ENCODE assay signal across 22 cellular contexts in genomic region chr13:44422755-44423643, GRCh38. TPM values are rescaled to one million over a fixed set of nuclear protein-coding genes. Genes with fewer than 3 reads are reported as not detected.
DNase-seq lines count a peak whose midpoint lies in the region; ATAC-seq, FAIRE-seq and TF ChIP-seq lines count a peak whose summit lies in the region.
"Had no signal": no experiment of that assay in that cellular context is flagged by ENCODE, and none has a peak within 500 bp of the region (broad histone marks: within the 10 kb centered on the region; RNA-seq: fewer than 3 reads in every experiment).

No MANE protein-coding gene starts in this region.

- H4K20me1 ChIP-seq in H1 (replicated peaks in 1 of 2; ENCODE audit: control insufficient read depth in 1 of 2, insufficient read depth in 2 of 2, low read length in 2 of 2) (no peaks in the 10 kb centered on the region), neural progenitor cell (ENCODE audit: low read depth) (no peaks in the 10 kb centered on the region)

- H3K4me1 Mint-ChIP-seq in Caco-2 (ENCODE audit: low read depth, unreplicated experiment) (peaks cover 4% of the 10 kb centered on the region), neural progenitor cell (peaks cover 15% of the 10 kb centered on the region)
- peaks cover 0 to 5% (median 0%) of the 10 kb centered on the region in 4 donors for H3K4me1 Mint-ChIP-seq in naive thymus-derived CD8-positive, alpha-beta T cell
- H3K4me1 Mint-ChIP-seq: activated naive CD8-positive, alpha-beta T cell treated with anti-CD3 and anti-CD28 coated beads, Interleukin-2, amount 10 ng/mL, durations not matched to agents 7 days and 5 days had no signal

- H3K79me2 ChIP-seq in H1 (ENCODE audit: control insufficient read depth in 1 of 2, insufficient read depth in 2 of 2, low read length in 2 of 2) (no peaks in the 10 kb centered on the region), neural progenitor cell (ENCODE audit: low read depth) (no peaks in the 10 kb centered on the region)

- H2AFZ ChIP-seq in H1 (ENCODE audit: low read length): no peak overlapping the region
- H2AFZ ChIP-seq in neural progenitor cell (replicated peaks): no peak overlapping the region
- H2AFZ ChIP-seq: GM23248 had no signal

- no peak overlapping the region for H2BK5ac ChIP-seq in H1 (ENCODE audit: low read depth, low read length)

- no peaks in the 10 kb centered on the region for H3K27me3 ChIP-seq in Caco-2 (replicated peaks; ENCODE audit: control insufficient read depth, insufficient read depth, low read length)
- H3K27me3 ChIP-seq in H7 (ENCODE audit: control insufficient read depth, insufficient read depth, low read length): peaks cover 3% of the 10 kb centered on the region; the same call in 1 of the 2 replicates
- H3K27me3 ChIP-seq in H1 (replicated peaks in 1 of 4; ENCODE audit: control insufficient read depth in 3 of 4, extremely low read depth in 1 of 4, insufficient read depth in 3 of 4, low read length in 3 of 4): no peaks in the 10 kb centered on the region
- no peaks in the 10 kb centered on the region for H3K27me3 ChIP-seq in neural progenitor cell
- H3K27me3 ChIP-seq: gastrocnemius medialis had no signal

- no peaks in the 10 kb centered on the region for H3F3A ChIP-seq in neural progenitor cell (ENCODE audit: low read depth)

- TF ChIP-seq POLR2A in H1 (IDR thresholded peaks at IDR 0.05; ENCODE audit: control extremely low read depth in 1 of 2, low read depth in 2 of 2, low read length in 2 of 2) (no peak), erythroblast (IDR thresholded peaks at IDR 0.05; ENCODE audit: low read length) (no peak)

- no peak overlapping the region for H4K91ac ChIP-seq in H1 (replicated peaks; ENCODE audit: insufficient read length, low read length)

- CTCF ChIA-PET in Caco-2 (lab: Charles Lee) (no interaction called here), H1 (lab: Charles Lee; ENCODE audit: partially characterized antibody) (interaction anchor here (1.1 to 3.5 kb wide), 2 partner anchors 11 to 93 kb away, joined by 4 to 12 read pairs; no protein-coding TSS in a partner anchor)

- H3K27ac ChIP-seq in H1 (ENCODE audit: low read depth, low read length) (no peak overlapping the region), neural progenitor cell (no peak overlapping the region)
- H3K27ac ChIP-seq: epithelial cell of prostate, gastrocnemius medialis, GM23248 had no signal

- H3K56ac ChIP-seq in H1 (replicated peaks; ENCODE audit: insufficient read length, low read depth, low read length): no peak overlapping the region

- H2BK20ac ChIP-seq in H1 (ENCODE audit: low read length): 0 out of 2 replicates have a peak overlapping the region, but pooled peaks have one; percentile 67

- H3K4me1 ChIP-seq in Caco-2 (peaks cover 4% of the 10 kb centered on the region), H1 (replicated peaks in 1 of 4; ENCODE audit: control insufficient read depth in 3 of 4, insufficient read depth in 4 of 4, low read length in 3 of 4) (peaks cover 0 to 5% (median 4%) of the 10 kb centered on the region in 4 experiments; a peak in 5 of 7 replicates), neural progenitor cell (peaks cover 4% of the 10 kb centered on the region)
- H3K4me1 ChIP-seq: gastrocnemius medialis had no signal

- no peak overlapping the region for H4K8ac ChIP-seq in H1 (ENCODE audit: extremely low read depth, insufficient read depth, low read length)

- H3K9me3 Mint-ChIP-seq in Caco-2 (ENCODE audit: unreplicated experiment): no peaks in the 10 kb centered on the region
- peaks cover 7% of the 10 kb centered on the region for H3K9me3 Mint-ChIP-seq in neural progenitor cell
- no peaks in the 10 kb centered on the region for H3K9me3 Mint-ChIP-seq in naive thymus-derived CD8-positive, alpha-beta T cell
- H3K9me3 Mint-ChIP-seq: activated CD4-positive, alpha-beta memory T cell treated with anti-CD3 and anti-CD28 coated beads for 36 hours; activated naive CD8-positive, alpha-beta T cell treated with anti-CD3 and anti-CD28 coated beads, Interleukin-2, amount 10 ng/mL, durations not matched to agents 7 days and 5 days; activated T-helper 1 cell treated with anti-CD3 and anti-CD28 coated beads, Interleukin-12 subunit alpha, Interleukin-12 subunit beta, Interleukin-2, Interleukin-4 antibody, amounts not matched to agents 30 ng/mL and 10 ng/mL and 1 ng/mL, durations not matched to agents 14 hours and 24 hours and 36 hours; dendritic cell treated with granulocyte-macrophage colony-stimulating factor and Interleukin-4, amounts not matched to agents 40 ng/mL and 50 ng/mL, for 4 days; type B pancreatic cell had no signal

- H3K36me3 ChIP-seq in Caco-2 (ENCODE audit: control insufficient read depth, insufficient read depth, low read length) (peaks cover 1% of the 10 kb centered on the region; the same call in 1 of the 2 replicates), H7 (replicated peaks; ENCODE audit: control insufficient read depth, insufficient read depth, low read length) (no peaks in the 10 kb centered on the region), H1 (ENCODE audit: control insufficient read depth in 2 of 4, insufficient read depth in 4 of 4, low read length in 3 of 4) (no peaks in the 10 kb centered on the region), neural progenitor cell (no peaks in the 10 kb centered on the region)
- H3K36me3 ChIP-seq: gastrocnemius medialis had no signal

- H3K23me2 ChIP-seq in H1 (ENCODE audit: low read depth, low read length): no peaks in the 10 kb centered on the region

- peak overlapping the region; percentile 67; the same call in 1 of the 2 replicates for H2BK15ac ChIP-seq in H1 (ENCODE audit: low read length)

- TF ChIP-seq RAD21 in H1 (IDR thresholded peaks at IDR 0.05 in 1 of 2, conservative IDR thresholded peaks at IDR 0.05 in 1 of 2; ENCODE audit: low read depth in 2 of 2, low read length in 2 of 2): no peak

- no peak overlapping the region for H2BK120ac ChIP-seq in H1 (replicated peaks; ENCODE audit: low read depth, low read length)

- H4K5ac ChIP-seq in H1 (ENCODE audit: insufficient read length, low read depth, low read length): no peak overlapping the region

- H3K9ac ChIP-seq in H1 (replicated peaks in 1 of 4; ENCODE audit: extremely low read depth in 1 of 4, low read depth in 3 of 4, low read length in 3 of 4) (no peak overlapping the region), neural progenitor cell (no peak overlapping the region)
- H3K9ac ChIP-seq: GM23248 had no signal

- no peak for DNase-seq in Caco-2
- DNase-seq in H7: peak; percentile 26
- peak in 1 of 2 experiments; percentile 36 for DNase-seq in H1 (ENCODE audit: low read depth in 1 of 2, low spot score in 2 of 2)
- no peak for DNase-seq in neural progenitor cell (ENCODE audit: low spot score)
- no peak for DNase-seq in erythroblast (lab: John Stamatoyannopoulos, UW)
- DNase-seq in naive thymus-derived CD8-positive, alpha-beta T cell: no peak
- DNase-seq: activated CD4-positive, alpha-beta memory T cell treated with anti-CD3 and anti-CD28 coated beads for 36 hours; activated naive CD8-positive, alpha-beta T cell treated with anti-CD3 and anti-CD28 coated beads, Interleukin-2, amount 10 ng/mL, durations not matched to agents 7 days and 5 days; gastrocnemius medialis; GM23248; kidney glomerular epithelial cell; NCI-H1092 treated with DMSO at 0.1 percent for 48 hours; NCI-H2029 treated with DMSO at 0.1 percent for 48 hours; right cardiac atrium; stimulated activated naive CD4-positive, alpha-beta T cell treated with Interleukin-2 at 50 U/mL for 16 hours; T-helper 17 cell had no signal

- TF ChIP-seq CTCF in Caco-2 (IDR thresholded peaks at IDR 0.05; ENCODE audit: insufficient read depth in 1 of 2, low read depth in 1 of 2, low read length in 1 of 2, severe bottlenecking in 1 of 2, unreplicated experiment in 1 of 2): no peak
- no peak for TF ChIP-seq CTCF in H1 (IDR thresholded peaks at IDR 0.05; ENCODE audit: control extremely low read depth in 1 of 3, insufficient read depth in 1 of 3, low read depth in 1 of 3, low read length in 3 of 3)
- no peak for TF ChIP-seq CTCF in neural progenitor cell (IDR thresholded peaks at IDR 0.05)

- no peak overlapping the region for H2BK12ac ChIP-seq in H1 (ENCODE audit: low read depth, low read length)

- no TSS peak for BruUV-seq in Caco-2 (replicated peaks; lab: Mats Ljungman, UMichigan)

- no peak for TF ChIP-seq EP300 in H1 (IDR thresholded peaks at IDR 0.05; ENCODE audit: borderline replicate concordance in 1 of 2, low read depth in 2 of 2, low read length in 2 of 2)

- POLR2A ChIA-PET in Caco-2 (lab: Charles Lee) (interaction anchor here (0.5 kb wide), 1 partner anchor 248 kb away, joined by 3 read pairs; no protein-coding TSS in a partner anchor), H1 (lab: Charles Lee; ENCODE audit: partially characterized antibody) (interaction anchor here (1.3 to 8.1 kb wide), 3 partner anchors 9 to 18 kb away, joined by 3 to 80 read pairs (median 3); no protein-coding TSS in a partner anchor)
- POLR2A ChIA-PET in naive thymus-derived CD8-positive, alpha-beta T cell (lab: Charles Lee): no interaction called here

- no peak overlapping the region for H3K4me3 Mint-ChIP-seq in Caco-2 (ENCODE audit: unreplicated experiment)
- H3K4me3 Mint-ChIP-seq in neural progenitor cell: no peak overlapping the region
- no peak overlapping the region for H3K4me3 Mint-ChIP-seq in naive thymus-derived CD8-positive, alpha-beta T cell
- H3K4me3 Mint-ChIP-seq: activated CD4-positive, alpha-beta memory T cell treated with anti-CD3 and anti-CD28 coated beads for 36 hours; activated naive CD8-positive, alpha-beta T cell treated with anti-CD3 and anti-CD28 coated beads, Interleukin-2, amount 10 ng/mL, durations not matched to agents 7 days and 5 days; activated T-helper 1 cell treated with anti-CD3 and anti-CD28 coated beads, Interleukin-12 subunit alpha, Interleukin-12 subunit beta, Interleukin-2, Interleukin-4 antibody, amounts not matched to agents 30 ng/mL and 10 ng/mL and 1 ng/mL, durations not matched to agents 14 hours and 24 hours and 36 hours; dendritic cell treated with granulocyte-macrophage colony-stimulating factor and Interleukin-4, amounts not matched to agents 40 ng/mL and 50 ng/mL, for 4 days; T-helper 17 cell; type B pancreatic cell had no signal

- H3K79me1 ChIP-seq in H1 (ENCODE audit: low read depth, low read length): no peaks in the 10 kb centered on the region

- H3K9me3 ChIP-seq in Caco-2: 0 out of 2 replicates have a peak, but pooled peaks cover 5% of the 10 kb centered on the region
- no peaks in the 10 kb centered on the region; a peak in 1 of 4 replicates for H3K9me3 ChIP-seq in H1 (ENCODE audit: insufficient read depth in 2 of 2, low read depth in 1 of 2, low read length in 1 of 2)
- no peaks in the 10 kb centered on the region for H3K9me3 ChIP-seq in neural progenitor cell (ENCODE audit: low read depth)
- H3K9me3 ChIP-seq: gastrocnemius medialis had no signal

- peak overlapping the region; percentile 83 for H3K18ac ChIP-seq in H1 (ENCODE audit: extremely low read depth, low read length)

- H3K4me3 ChIP-seq in Caco-2 (ENCODE audit: low read depth, low read length): no peak overlapping the region
- no peak overlapping the region for H3K4me3 ChIP-seq in H7 (ENCODE audit: insufficient read depth, low read depth, low read length)
- H3K4me3 ChIP-seq in H1 (ENCODE audit: extremely low read depth in 1 of 4, insufficient read depth in 2 of 4, low read depth in 3 of 4, low read length in 4 of 4): no peak overlapping the region
- H3K4me3 ChIP-seq in neural progenitor cell: no peak overlapping the region
- H3K4me3 ChIP-seq: gastrocnemius medialis, GM23248 had no signal

- ATAC-seq in naive thymus-derived CD8-positive, alpha-beta T cell: no peak
- no peak for ATAC-seq in GM19035 (IDR thresholded peaks at IDR 0.05; ENCODE audit: unreplicated experiment)
- ATAC-seq: gastrocnemius medialis, T-helper 17 cell had no signal

- H3K27ac Mint-ChIP-seq in Caco-2 (ENCODE audit: unreplicated experiment) (peak overlapping the region; percentile 1), neural progenitor cell (peak overlapping the region; percentile 73)
- peak overlapping the region in 1 of 10 donors; percentile 63 for H3K27ac Mint-ChIP-seq in naive thymus-derived CD8-positive, alpha-beta T cell
- H3K27ac Mint-ChIP-seq: activated CD4-positive, alpha-beta memory T cell treated with anti-CD3 and anti-CD28 coated beads for 36 hours; activated naive CD8-positive, alpha-beta T cell treated with anti-CD3 and anti-CD28 coated beads, Interleukin-2, amount 10 ng/mL, durations not matched to agents 7 days and 5 days; activated T-helper 1 cell treated with anti-CD3 and anti-CD28 coated beads, Interleukin-12 subunit alpha, Interleukin-12 subunit beta, Interleukin-2, Interleukin-4 antibody, amounts not matched to agents 30 ng/mL and 10 ng/mL and 1 ng/mL, durations not matched to agents 14 hours and 24 hours and 36 hours; brain; dendritic cell treated with granulocyte-macrophage colony-stimulating factor and Interleukin-4, amounts not matched to agents 40 ng/mL and 50 ng/mL, for 4 days; T-helper 17 cell; type B pancreatic cell had no signal

- H3K27me3 Mint-ChIP-seq in Caco-2 (ENCODE audit: insufficient read depth, unreplicated experiment): no peaks in the 10 kb centered on the region
- H3K27me3 Mint-ChIP-seq in neural progenitor cell (ENCODE audit: insufficient read depth, low read depth): peaks cover 3% of the 10 kb centered on the region
- H3K27me3 Mint-ChIP-seq in naive thymus-derived CD8-positive, alpha-beta T cell: peaks cover 6 to 36% (median 18%) of the 10 kb centered on the region in 5 donors

- 91% methylated on average over 15 of the region's 15 CpGs; no CpG with 5 or more reads in 1 of the 2 experiments for WGBS in H1 (ENCODE audit: extremely low coverage in 1 of 2, insufficient coverage in 1 of 2, insufficient read length in 1 of 2, insufficient replicate concordance in 2 of 2, low coverage in 1 of 2, low lambda C conversion rate in 2 of 2, missing lambda C conversion rate in 1 of 2), 2 experiments

- FAIRE-seq in H1 (lab: Jason Lieb, UNC): no peak

- H3K4me2 ChIP-seq in H1 (ENCODE audit: insufficient read depth in 1 of 2, low read depth in 2 of 2, low read length in 2 of 2): no peak overlapping the region
- H3K4me2 ChIP-seq in neural progenitor cell: no peak overlapping the region

- H3K36me3 Mint-ChIP-seq in Caco-2 (ENCODE audit: insufficient read depth, unreplicated experiment): no peaks in the 10 kb centered on the region
- peaks cover under 1% of the 10 kb centered on the region for H3K36me3 Mint-ChIP-seq in neural progenitor cell
- H3K36me3 Mint-ChIP-seq in naive thymus-derived CD8-positive, alpha-beta T cell: peaks cover 0 to 4% (median 0%) of the 10 kb centered on the region in 3 donors
- H3K36me3 Mint-ChIP-seq: activated CD4-positive, alpha-beta memory T cell treated with anti-CD3 and anti-CD28 coated beads for 36 hours; activated naive CD8-positive, alpha-beta T cell treated with anti-CD3 and anti-CD28 coated beads, Interleukin-2, amount 10 ng/mL, durations not matched to agents 7 days and 5 days; brain; type B pancreatic cell had no signal

- no peak overlapping the region for H2AK5ac ChIP-seq in H1 (ENCODE audit: low read depth, low read length)

- H3K23ac ChIP-seq in H1 (ENCODE audit: insufficient read length): no peak overlapping the region

- no peak overlapping the region for H3K14ac ChIP-seq in H1 (ENCODE audit: insufficient read length)

- intact Hi-C loops in Caco-2 (cut with micrococcal nuclease; ENCODE audit: unreplicated experiment): no loop called here

- H3K4ac ChIP-seq in H1 (replicated peaks; ENCODE audit: insufficient read length, low read depth, low read length): no peak overlapping the region

RNA-seq across cellular contexts. Expression of gene SERP2, which starts 49.4 kb away (rescaled TPM):
- not detected in 2 replicates for total RNA-seq in Caco-2 (2022)
- total RNA-seq in H7 (2014; rRNA removed; shearing (Covaris generic)): 0.17 and 0.74 TPM in 2 replicates
- total RNA-seq in H1 (2021; fragmentation: NEBNext Ultra II Directional; extraction: Animal tissue kit (Norgen Biotek cat#: 25700)): 1.7 and 2.0 TPM in 2 replicates
- polyA plus RNA-seq in H1 (2011; rRNA removed): 2.1 and 2.3 TPM in 2 replicates
- polyA plus RNA-seq in H1 (2011; cell fraction: cytosol; rRNA removed): 2.4 TPM
- 2.1 TPM for polyA plus RNA-seq in H1 (2011; cell fraction: nucleus; rRNA removed)
- 1.5 to 3.2 TPM (median 2.6 TPM) in 4 replicates for polyA plus RNA-seq in H1 (2012, experiment 1 of 2)
- polyA plus RNA-seq in H1 (2012, experiment 2 of 2): 3.5 TPM
- polyA plus RNA-seq in H1 (2013, experiment 1 of 2): 1.3 TPM
- 2.0 TPM for polyA plus RNA-seq in H1 (2013, experiment 2 of 2)
- polyA minus RNA-seq in H1 (2011; rRNA and poly(A)+ RNA removed): 0.54 and 2.7 TPM in 2 replicates
- 2.6 TPM for polyA minus RNA-seq in H1 (2011; cell fraction: cytosol; rRNA and poly(A)+ RNA removed)
- 1.5 TPM for polyA minus RNA-seq in H1 (2011; cell fraction: nucleus; rRNA and poly(A)+ RNA removed)
- total RNA-seq in neural progenitor cell (ENCODE audit: low replicate concordance): 2.5 and 8.1 TPM in 2 replicates
- total RNA-seq in naive thymus-derived CD8-positive, alpha-beta T cell: not detected
- polyA plus RNA-seq in naive thymus-derived CD8-positive, alpha-beta T cell: under 1 TPM in 2 of 3 donors, not detected in 1; 0.34 to 0.49 TPM
- total RNA-seq: activated CD4-positive, alpha-beta memory T cell treated with anti-CD3 and anti-CD28 coated beads for 36 hours; activated T-helper 1 cell treated with anti-CD3 and anti-CD28 coated beads, Interleukin-12 subunit alpha, Interleukin-12 subunit beta, Interleukin-2, Interleukin-4 antibody, amounts not matched to agents 30 ng/mL and 10 ng/mL and 1 ng/mL, durations not matched to agents 14 hours and 24 hours and 36 hours; T-helper 17 cell had no signal
